1 cellular context compared by ENCODE assay signal in the genomic region with DNA sequence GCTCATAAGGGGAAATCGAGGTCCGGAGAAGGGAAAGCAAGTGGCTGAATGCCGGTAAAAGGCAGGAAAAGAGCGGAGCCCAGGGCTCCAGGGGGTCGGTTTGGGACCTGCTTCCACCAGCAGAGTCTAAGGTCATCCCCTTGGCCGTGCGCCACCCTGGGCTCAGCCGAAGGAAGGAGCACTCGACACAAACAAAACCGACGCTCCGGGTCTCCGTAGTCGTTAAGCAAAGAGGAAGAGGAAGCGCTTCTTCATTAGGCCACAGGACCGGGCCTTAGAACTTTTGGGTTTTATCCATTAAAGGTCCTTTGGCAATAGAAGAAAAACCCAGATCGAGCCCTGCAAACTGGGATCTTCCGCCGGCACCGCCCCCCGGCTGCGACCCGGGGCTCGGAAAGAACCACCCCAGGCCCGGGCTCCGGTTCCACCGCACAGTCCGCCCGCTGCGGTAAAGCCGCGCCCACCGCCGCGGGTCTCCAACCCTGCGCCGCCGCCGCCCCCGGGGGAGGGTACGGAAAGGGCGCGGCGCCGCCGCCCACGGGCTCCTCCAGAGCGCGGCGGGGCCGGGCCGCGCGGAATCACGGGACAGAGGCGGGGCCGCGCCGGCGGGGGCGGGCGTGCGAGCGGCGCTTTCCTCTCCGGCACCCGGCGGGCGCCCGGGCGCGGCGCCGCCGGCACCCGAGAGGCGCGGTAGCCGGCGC.
A peak's percentile ranks its signal among the peaks of the same experiment; 100 is the strongest.
TF ChIP-seq lines count a peak whose summit lies in the region.

A gene (plus strand): TSS at position 629 of the 701 bp plus-strand sequence. CDS start 189 bp downstream, outside the sequence.

TF ChIP-seq in HEK293, 187 proteins besides CTCF, POLR2A, EP300 and RAD21 (continued from another document):
- TF ChIP-seq, protein P1, sequence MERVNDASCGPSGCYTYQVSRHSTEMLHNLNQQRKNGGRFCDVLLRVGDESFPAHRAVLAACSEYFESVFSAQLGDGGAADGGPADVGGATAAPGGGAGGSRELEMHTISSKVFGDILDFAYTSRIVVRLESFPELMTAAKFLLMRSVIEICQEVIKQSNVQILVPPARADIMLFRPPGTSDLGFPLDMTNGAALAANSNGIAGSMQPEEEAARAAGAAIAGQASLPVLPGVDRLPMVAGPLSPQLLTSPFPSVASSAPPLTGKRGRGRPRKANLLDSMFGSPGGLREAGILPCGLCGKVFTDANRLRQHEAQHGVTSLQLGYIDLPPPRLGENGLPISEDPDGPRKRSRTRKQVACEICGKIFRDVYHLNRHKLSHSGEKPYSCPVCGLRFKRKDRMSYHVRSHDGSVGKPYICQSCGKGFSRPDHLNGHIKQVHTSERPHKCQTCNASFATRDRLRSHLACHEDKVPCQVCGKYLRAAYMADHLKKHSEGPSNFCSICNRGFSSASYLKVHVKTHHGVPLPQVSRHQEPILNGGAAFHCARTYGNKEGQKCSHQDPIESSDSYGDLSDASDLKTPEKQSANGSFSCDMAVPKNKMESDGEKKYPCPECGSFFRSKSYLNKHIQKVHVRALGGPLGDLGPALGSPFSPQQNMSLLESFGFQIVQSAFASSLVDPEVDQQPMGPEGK (tag by site-specific recombination; IDR thresholded peaks at IDR 0.05) = peak; percentile 18; the same call in 1 of the 2 replicates
- TF ChIP-seq ZBTB48 (tag by site-specific recombination; IDR thresholded peaks at IDR 0.05) = peak; percentile 26; the same call in 1 of the 2 replicates
- TF ChIP-seq, protein P2, sequence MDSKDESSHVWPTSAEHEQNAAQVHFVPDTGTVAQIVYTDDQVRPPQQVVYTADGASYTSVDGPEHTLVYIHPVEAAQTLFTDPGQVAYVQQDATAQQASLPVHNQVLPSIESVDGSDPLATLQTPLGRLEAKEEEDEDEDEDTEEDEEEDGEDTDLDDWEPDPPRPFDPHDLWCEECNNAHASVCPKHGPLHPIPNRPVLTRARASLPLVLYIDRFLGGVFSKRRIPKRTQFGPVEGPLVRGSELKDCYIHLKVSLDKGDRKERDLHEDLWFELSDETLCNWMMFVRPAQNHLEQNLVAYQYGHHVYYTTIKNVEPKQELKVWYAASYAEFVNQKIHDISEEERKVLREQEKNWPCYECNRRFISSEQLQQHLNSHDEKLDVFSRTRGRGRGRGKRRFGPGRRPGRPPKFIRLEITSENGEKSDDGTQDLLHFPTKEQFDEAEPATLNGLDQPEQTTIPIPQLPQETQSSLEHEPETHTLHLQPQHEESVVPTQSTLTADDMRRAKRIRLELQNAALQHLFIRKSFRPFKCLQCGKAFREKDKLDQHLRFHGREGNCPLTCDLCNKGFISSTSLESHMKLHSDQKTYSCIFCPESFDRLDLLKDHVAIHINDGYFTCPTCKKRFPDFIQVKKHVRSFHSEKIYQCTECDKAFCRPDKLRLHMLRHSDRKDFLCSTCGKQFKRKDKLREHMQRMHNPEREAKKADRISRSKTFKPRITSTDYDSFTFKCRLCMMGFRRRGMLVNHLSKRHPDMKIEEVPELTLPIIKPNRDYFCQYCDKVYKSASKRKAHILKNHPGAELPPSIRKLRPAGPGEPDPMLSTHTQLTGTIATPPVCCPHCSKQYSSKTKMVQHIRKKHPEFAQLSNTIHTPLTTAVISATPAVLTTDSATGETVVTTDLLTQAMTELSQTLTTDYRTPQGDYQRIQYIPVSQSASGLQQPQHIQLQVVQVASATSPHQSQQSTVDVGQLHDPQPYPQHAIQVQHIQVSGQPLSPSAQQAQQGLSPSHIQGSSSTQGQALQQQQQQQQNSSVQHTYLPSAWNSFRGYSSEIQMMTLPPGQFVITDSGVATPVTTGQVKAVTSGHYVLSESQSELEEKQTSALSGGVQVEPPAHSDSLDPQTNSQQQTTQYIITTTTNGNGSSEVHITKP (tag by site-specific recombination; IDR thresholded peaks at IDR 0.05) = 0 out of 2 replicates have a peak, but pooled peaks have one; percentile 7
- TF ChIP-seq ZEB2 (tag by site-specific recombination; IDR thresholded peaks at IDR 0.05) = peak; percentile 23; the same call in 1 of the 2 replicates
- TF ChIP-seq ZNF341 (tag by site-specific recombination; IDR thresholded peaks at IDR 0.05; ENCODE audit: low read depth) = peak; percentile 73
- TF ChIP-seq ZNF350 (tag by site-specific recombination; IDR thresholded peaks at IDR 0.05) = no peak
- peak; percentile 51 for TF ChIP-seq GLIS2 (tag by site-specific recombination; IDR thresholded peaks at IDR 0.05)
- TF ChIP-seq, protein P3, sequence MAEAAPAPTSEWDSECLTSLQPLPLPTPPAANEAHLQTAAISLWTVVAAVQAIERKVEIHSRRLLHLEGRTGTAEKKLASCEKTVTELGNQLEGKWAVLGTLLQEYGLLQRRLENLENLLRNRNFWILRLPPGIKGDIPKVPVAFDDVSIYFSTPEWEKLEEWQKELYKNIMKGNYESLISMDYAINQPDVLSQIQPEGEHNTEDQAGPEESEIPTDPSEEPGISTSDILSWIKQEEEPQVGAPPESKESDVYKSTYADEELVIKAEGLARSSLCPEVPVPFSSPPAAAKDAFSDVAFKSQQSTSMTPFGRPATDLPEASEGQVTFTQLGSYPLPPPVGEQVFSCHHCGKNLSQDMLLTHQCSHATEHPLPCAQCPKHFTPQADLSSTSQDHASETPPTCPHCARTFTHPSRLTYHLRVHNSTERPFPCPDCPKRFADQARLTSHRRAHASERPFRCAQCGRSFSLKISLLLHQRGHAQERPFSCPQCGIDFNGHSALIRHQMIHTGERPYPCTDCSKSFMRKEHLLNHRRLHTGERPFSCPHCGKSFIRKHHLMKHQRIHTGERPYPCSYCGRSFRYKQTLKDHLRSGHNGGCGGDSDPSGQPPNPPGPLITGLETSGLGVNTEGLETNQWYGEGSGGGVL (tag by site-specific recombination; IDR thresholded peaks at IDR 0.05) = peak; percentile 46; the same call in 1 of the 2 replicates
- TF ChIP-seq ZNF776 (tag by site-specific recombination; IDR thresholded peaks at IDR 0.05; ENCODE audit: borderline replicate concordance) = no peak
- TF ChIP-seq ZNF585B (tag by site-specific recombination; IDR thresholded peaks at IDR 0.05) = no peak
- 0 out of 2 replicates have a peak, but pooled peaks have one; percentile 49 for TF ChIP-seq ZSCAN30 (tag by site-specific recombination; IDR thresholded peaks at IDR 0.05)
- TF ChIP-seq ZNF114 (tag by site-specific recombination; IDR thresholded peaks at IDR 0.05) = no peak
- TF ChIP-seq HOXA7 (CRISPR knock-in tag; IDR thresholded peaks at IDR 0.05; ENCODE audit: borderline replicate concordance) = no peak
- TF ChIP-seq, protein P4, sequence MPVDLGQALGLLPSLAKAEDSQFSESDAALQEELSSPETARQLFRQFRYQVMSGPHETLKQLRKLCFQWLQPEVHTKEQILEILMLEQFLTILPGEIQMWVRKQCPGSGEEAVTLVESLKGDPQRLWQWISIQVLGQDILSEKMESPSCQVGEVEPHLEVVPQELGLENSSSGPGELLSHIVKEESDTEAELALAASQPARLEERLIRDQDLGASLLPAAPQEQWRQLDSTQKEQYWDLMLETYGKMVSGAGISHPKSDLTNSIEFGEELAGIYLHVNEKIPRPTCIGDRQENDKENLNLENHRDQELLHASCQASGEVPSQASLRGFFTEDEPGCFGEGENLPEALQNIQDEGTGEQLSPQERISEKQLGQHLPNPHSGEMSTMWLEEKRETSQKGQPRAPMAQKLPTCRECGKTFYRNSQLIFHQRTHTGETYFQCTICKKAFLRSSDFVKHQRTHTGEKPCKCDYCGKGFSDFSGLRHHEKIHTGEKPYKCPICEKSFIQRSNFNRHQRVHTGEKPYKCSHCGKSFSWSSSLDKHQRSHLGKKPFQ (tag by site-specific recombination; IDR thresholded peaks at IDR 0.05) = no peak
